17 cellular contexts compared by ENCODE assay signal in genomic region chr14:22472466-22472865, GRCh38.
"Had no signal": no experiment of that assay in that cellular context is flagged by ENCODE, and none has a peak within 500 bp of the region (broad histone marks: within the 10 kb centered on the region; RNA-seq: fewer than 3 reads in every experiment).

No MANE protein-coding gene starts in this region.

- H3K27me3 Mint-ChIP-seq: activated CD8-positive, alpha-beta memory T cell treated with anti-CD3 and anti-CD28 coated beads, Interleukin-2, amount 10 ng/mL, durations not matched to agents 7 days and 5 days; naive thymus-derived CD8-positive, alpha-beta T cell; stimulated activated naive CD8-positive, alpha-beta T cell treated with anti-CD3 and anti-CD28 coated beads, Interleukin-15, amount 100 ng/mL, for 72 hours had no signal

- H3K4me3 Mint-ChIP-seq: activated CD8-positive, alpha-beta memory T cell treated with anti-CD3 and anti-CD28 coated beads, Interleukin-2, amount 10 ng/mL, durations not matched to agents 7 days and 5 days; endodermal cell; stimulated activated naive CD8-positive, alpha-beta T cell treated with anti-CD3 and anti-CD28 coated beads, Interleukin-15, amount 100 ng/mL, for 72 hours had no signal

- DNase-seq: activated CD4-positive, alpha-beta T cell treated with anti-CD3 and anti-CD28 coated beads, Interleukin-2, amount 50 U/mL, for 48 hours; activated CD4-positive, CD25-positive, alpha-beta regulatory T cell treated with anti-CD3 and anti-CD28 coated beads, Interleukin-2, amount 50 U/mL, for 72 hours; activated CD8-positive, alpha-beta memory T cell treated with anti-CD3 and anti-CD28 coated beads, Interleukin-2, amount 10 ng/mL, durations not matched to agents 7 days and 5 days; activated naive CD4-positive, alpha-beta T cell; activated T-cell treated with anti-CD3 and anti-CD28 coated beads, Interleukin-2, amount 50 U/mL, for 72 hours; aorta; lower lobe of right lung; naive thymus-derived CD8-positive, alpha-beta T cell; occipital lobe; spleen; stimulated activated CD4-positive, alpha-beta T cell treated with anti-CD3 and anti-CD28 coated beads, Interleukin-2, amount 100 ng/mL, for 24 hours; stimulated activated naive CD8-positive, alpha-beta T cell treated with anti-CD3 and anti-CD28 coated beads, Interleukin-15, amount 100 ng/mL, for 72 hours; T-helper 2 cell had no signal

- H3K9me3 ChIP-seq: breast epithelium, lower lobe of right lung, prostate gland, spleen, thoracic aorta had no signal

- H3K36me3 ChIP-seq: breast epithelium, lower lobe of right lung, prostate gland, spleen, thoracic aorta had no signal

- H3K4me1 ChIP-seq: breast epithelium, lower lobe of right lung, prostate gland had no signal

- H3K9me3 Mint-ChIP-seq: activated T-cell treated with anti-CD3 and anti-CD28 coated beads, Interleukin-2, amount 50 U/mL, for 72 hours; endodermal cell; naive thymus-derived CD8-positive, alpha-beta T cell; stimulated activated naive CD8-positive, alpha-beta T cell treated with anti-CD3 and anti-CD28 coated beads, Interleukin-15, amount 100 ng/mL, for 72 hours had no signal

- H3K4me1 Mint-ChIP-seq: activated CD8-positive, alpha-beta memory T cell treated with anti-CD3 and anti-CD28 coated beads, Interleukin-2, amount 10 ng/mL, durations not matched to agents 7 days and 5 days; stimulated activated naive CD8-positive, alpha-beta T cell treated with anti-CD3 and anti-CD28 coated beads, Interleukin-15, amount 100 ng/mL, for 72 hours had no signal

- H3K27ac Mint-ChIP-seq: activated CD8-positive, alpha-beta memory T cell treated with anti-CD3 and anti-CD28 coated beads, Interleukin-2, amount 10 ng/mL, durations not matched to agents 7 days and 5 days; activated T-cell treated with anti-CD3 and anti-CD28 coated beads, Interleukin-2, amount 50 U/mL, for 72 hours; endodermal cell; stimulated activated naive CD8-positive, alpha-beta T cell treated with anti-CD3 and anti-CD28 coated beads, Interleukin-15, amount 100 ng/mL, for 72 hours had no signal

- H3K4me3 ChIP-seq: breast epithelium, lower lobe of right lung, prostate gland, spleen, thoracic aorta had no signal

- ATAC-seq: activated CD8-positive, alpha-beta memory T cell treated with anti-CD3 and anti-CD28 coated beads, Interleukin-2, amount 10 ng/mL, durations not matched to agents 7 days and 5 days; activated T-cell treated with anti-CD3 and anti-CD28 coated beads, Interleukin-2, amount 50 U/mL, for 72 hours; naive thymus-derived CD8-positive, alpha-beta T cell; stimulated activated naive CD8-positive, alpha-beta T cell treated with anti-CD3 and anti-CD28 coated beads, Interleukin-15, amount 100 ng/mL, for 72 hours had no signal

- H3K36me3 Mint-ChIP-seq: activated CD8-positive, alpha-beta memory T cell treated with anti-CD3 and anti-CD28 coated beads, Interleukin-2, amount 10 ng/mL, durations not matched to agents 7 days and 5 days; naive thymus-derived CD8-positive, alpha-beta T cell had no signal

- H3K27me3 ChIP-seq: breast epithelium, spleen had no signal

- H3K27ac ChIP-seq: breast epithelium, lower lobe of right lung, prostate gland, thoracic aorta had no signal
